Comparison of ENCODE assay signal across 8 cellular contexts in genomic region chr7:95511716-95512260, GRCh38. TPM values are rescaled to one million over a fixed set of nuclear protein-coding genes. Genes with fewer than 3 reads are reported as not detected.
DNase-seq lines count a peak whose midpoint lies in the region; ATAC-seq and TF ChIP-seq lines count a peak whose summit lies in the region.

No MANE protein-coding gene starts in this region.

- peak; percentile 89 for TF ChIP-seq CTCF in cardiac muscle cell (IDR thresholded peaks at IDR 0.05; ENCODE audit: low read depth, low read length)
- TF ChIP-seq CTCF in prostate gland (IDR thresholded peaks at IDR 0.05), result peak; percentile 59 to 78 (median 75)

- H3K27me3 ChIP-seq in cardiac muscle cell, result no peaks in the 10 kb centered on the region
- no peaks in the 10 kb centered on the region for H3K27me3 ChIP-seq in prostate gland (replicated peaks; ENCODE audit: insufficient read depth)

- peak; percentile 77 for TF ChIP-seq RAD21 in Ishikawa (IDR thresholded peaks at IDR 0.05; ENCODE audit: low read depth)

- TF ChIP-seq EP300 in Ishikawa (IDR thresholded peaks at IDR 0.05; ENCODE audit: borderline replicate concordance), result no peak

- intact Hi-C loops in prostate gland (cut with DNase I), result loop anchor here (5.0 to 10.0 kb wide), 2 partner anchors 176 to 363 kb away; no protein-coding TSS in a partner anchor

- H3K27ac ChIP-seq in cardiac muscle cell (no peak overlapping the region), prostate gland (no peak overlapping the region)

- H3K36me3 ChIP-seq in cardiac muscle cell (no peaks in the 10 kb centered on the region), prostate gland (no peaks in the 10 kb centered on the region)

- DNase-seq in GDM1 (lab: John Stamatoyannopoulos, UW), result peak; percentile 36
- peak; percentile 89 for DNase-seq in RPMI8226
- DNase-seq in activated naive CD4-positive, alpha-beta T cell treated with anti-CD3 and anti-CD28 coated beads, Interleukin-2, amount 50 U/mL, for 16 hours, result peak; percentile 31
- peak; percentile 75 to 86 for DNase-seq in cardiac muscle cell (ENCODE audit: low read depth in 1 of 2, low spot score in 1 of 2)
- DNase-seq in prostate gland (ENCODE audit: low spot score), result peak; percentile 56
- DNase-seq in mesenteric fat pad (ENCODE audit: low spot score), result no peak

- H3K4me3 ChIP-seq in cardiac muscle cell (no peak overlapping the region), prostate gland (no peak overlapping the region)

- H3K9me3 ChIP-seq in cardiac muscle cell (ENCODE audit: low read depth), result no peaks in the 10 kb centered on the region
- H3K9me3 ChIP-seq in prostate gland, result no peaks in the 10 kb centered on the region

- 41% methylated on average over 6 of the region's 6 CpGs for WGBS in prostate gland

- no peaks in the 10 kb centered on the region for H3K4me1 ChIP-seq in cardiac muscle cell (ENCODE audit: low read depth)
- no peaks in the 10 kb centered on the region for H3K4me1 ChIP-seq in prostate gland (replicated peaks)

- TF ChIP-seq POLR2A in prostate gland (IDR thresholded peaks at IDR 0.05), result no peak

- peak; percentile 89 for ATAC-seq in GM21737 (IDR thresholded peaks at IDR 0.05; ENCODE audit: unreplicated experiment)

TF ChIP-seq in Ishikawa, 13 proteins besides CTCF, POLR2A, EP300 and RAD21:
- TF ChIP-seq CEBPB (IDR thresholded peaks at IDR 0.05) (0 out of 2 replicates have a peak, but pooled peaks have one; percentile 3), TCF12 (IDR thresholded peaks at IDR 0.05; ENCODE audit: low read depth) (no peak), TEAD4 (IDR thresholded peaks at IDR 0.05) (no peak), NFIC (IDR thresholded peaks at IDR 0.05) (no peak)
- TF ChIP-seq, protein P1, sequence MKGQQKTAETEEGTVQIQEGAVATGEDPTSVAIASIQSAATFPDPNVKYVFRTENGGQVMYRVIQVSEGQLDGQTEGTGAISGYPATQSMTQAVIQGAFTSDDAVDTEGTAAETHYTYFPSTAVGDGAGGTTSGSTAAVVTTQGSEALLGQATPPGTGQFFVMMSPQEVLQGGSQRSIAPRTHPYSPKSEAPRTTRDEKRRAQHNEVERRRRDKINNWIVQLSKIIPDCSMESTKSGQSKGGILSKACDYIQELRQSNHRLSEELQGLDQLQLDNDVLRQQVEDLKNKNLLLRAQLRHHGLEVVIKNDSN (IDR thresholded peaks at IDR 0.05), result no peak

RNA-seq across cellular contexts. Expression of gene ASB4, which starts 26.0 kb away (rescaled TPM):
- total RNA-seq in cardiac muscle cell (not detected in 2 replicates), prostate gland (under 1 TPM in 1 of 2 donors, not detected in 1; 0.57 TPM), mesenteric fat pad (0.29 TPM)
- 0.13 TPM in 1 of 2 replicates, not detected in the other for polyA plus RNA-seq in cardiac muscle cell
